Comparison of ENCODE assay signal across 9 cellular contexts in the genomic region with DNA sequence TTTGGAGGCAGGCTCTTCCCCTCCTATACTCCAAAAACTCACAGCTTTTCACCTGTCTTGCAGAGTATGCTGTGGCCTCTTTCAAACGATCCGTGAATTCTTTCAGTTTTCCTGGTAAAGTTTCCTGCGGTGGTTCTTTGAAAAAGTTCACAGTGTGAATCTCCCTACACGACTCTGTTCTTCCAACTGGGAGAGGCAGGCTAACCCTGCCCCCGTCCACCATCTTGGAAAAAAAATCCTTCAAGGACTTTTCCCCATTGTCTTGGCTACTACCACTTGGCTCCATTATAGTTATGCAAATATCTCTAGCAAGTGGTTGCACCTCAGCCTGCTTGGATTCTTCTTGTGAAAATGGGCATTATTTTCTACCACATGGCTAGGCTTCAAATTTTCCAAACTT.
"Had no signal": no experiment of that assay in that cellular context is flagged by ENCODE, and none has a peak within 500 bp of the region (broad histone marks: within the 10 kb centered on the region; RNA-seq: fewer than 3 reads in every experiment).

No MANE protein-coding gene starts in this region.

- H3K9ac ChIP-seq: GM23248 had no signal

- H3K27ac ChIP-seq: GM23248 had no signal

- H2AFZ ChIP-seq: GM23248 had no signal

- H3K4me3 ChIP-seq: GM23248, K562 had no signal

- DNase-seq: GM23248, GOT3, H9, HCEC 1CT, IMR-90, KG1 had no signal

- ATAC-seq: K562 had no signal

- FAIRE-seq: H54, HTR-8/SVneo, K562 had no signal
